In genomic region chr5:160685695-160686094, GRCh38 we compare ENCODE assay signal across 8 cellular contexts.
DNase-seq lines count a peak whose midpoint lies in the region; ATAC-seq and TF ChIP-seq lines count a peak whose summit lies in the region.

No MANE protein-coding gene starts in this region.

- peak; percentile 51 for DNase-seq in CD1c-positive myeloid dendritic cell (ENCODE audit: extremely low spot score)
- DNase-seq in HL-60 (ENCODE audit: low read depth in 1 of 2, low spot score in 1 of 2) = peak; percentile 21 to 32
- no peak for DNase-seq in dorsolateral prefrontal cortex
- DNase-seq in Right ventricle myocardium superior = no peak
- no peak for DNase-seq in occipital lobe (lab: John Stamatoyannopoulos, UW)
- DNase-seq in G401 (ENCODE audit: low spot score) = no peak
- DNase-seq in A172 (ENCODE audit: low spot score) = no peak

- intact Hi-C loops in dorsolateral prefrontal cortex (cut with DNase I) (loop anchor here (10.0 kb wide), 2 partner anchors 99 to 159 kb away; no protein-coding TSS in a partner anchor), Right ventricle myocardium superior (cut with DNase I) (no loop called here)

- TF ChIP-seq CTCF in HL-60 (IDR thresholded peaks at IDR 0.05; ENCODE audit: insufficient read depth, low read length) (peak; percentile 32), dorsolateral prefrontal cortex (IDR thresholded peaks at IDR 0.05 in 54 of 56, conservative IDR thresholded peaks at IDR 0.05 in 2 of 56; ENCODE audit: low read depth in 1 of 56, partially characterized antibody in 56 of 56) (peak in 52 of 56 donors; percentile 12 to 64 (median 42))

- in situ Hi-C loops in G401 (cut with HindIII; ENCODE audit: low sequenced_read_pairs) = no loop called here

- ATAC-seq in GM19455 (IDR thresholded peaks at IDR 0.05; ENCODE audit: unreplicated experiment) (peak; percentile 77), Right ventricle myocardium superior (ENCODE audit: poor library complexity) (no peak)

- H3K4me3 ChIP-seq in HL-60 (replicated peaks; ENCODE audit: insufficient read depth, low read length) = no peak overlapping the region
- no peak overlapping the region for H3K4me3 ChIP-seq in dorsolateral prefrontal cortex

- H3K27me3 ChIP-seq in HL-60 (ENCODE audit: insufficient read depth, poor library complexity, severe bottlenecking) (no peaks in the 10 kb centered on the region), dorsolateral prefrontal cortex (no peaks in the 10 kb centered on the region)

- H3K27ac ChIP-seq in HL-60 (replicated peaks) = no peak overlapping the region
- no peak overlapping the region for H3K27ac ChIP-seq in dorsolateral prefrontal cortex

Comparison
In these comparisons a context has a peak if more than half of its experiments do, and no peak if none do; other contexts are left out.
1. DNase-seq: peak in CD1c-positive myeloid dendritic cell (single experiment) and HL-60 (2 of 2); none in dorsolateral prefrontal cortex (0 of 10), Right ventricle myocardium superior (single experiment), occipital lobe (single experiment), G401 (single experiment) and A172 (single experiment).